15 cellular contexts compared by ENCODE assay signal in genomic region chr5:35698057-35698808, GRCh38.
"Had no signal": no experiment of that assay in that cellular context is flagged by ENCODE, and none has a peak within 500 bp of the region (broad histone marks: within the 10 kb centered on the region; RNA-seq: fewer than 3 reads in every experiment).

No MANE protein-coding gene starts in this region.

- H3K27me3 Mint-ChIP-seq: activated CD4-positive, alpha-beta memory T cell treated with anti-CD3 and anti-CD28 coated beads for 36 hours; activated CD4-positive, alpha-beta T cell treated with anti-CD3 and anti-CD28 coated beads for 36 hours; activated CD8-positive, alpha-beta memory T cell treated with anti-CD3 and anti-CD28 coated beads, Interleukin-2, amount 10 ng/mL, durations not matched to agents 7 days and 5 days; memory B cell; naive B cell; progenitor cell of endocrine pancreas; stimulated activated naive CD8-positive, alpha-beta T cell treated with anti-CD3 and anti-CD28 coated beads, Interleukin-15, Interleukin-2, amounts not matched to agents 100 ng/mL and 50 ng/mL, for 24 hours had no signal

- H3K27ac Mint-ChIP-seq: activated CD4-positive, alpha-beta memory T cell treated with anti-CD3 and anti-CD28 coated beads for 36 hours; activated CD4-positive, alpha-beta T cell treated with anti-CD3 and anti-CD28 coated beads for 36 hours; activated CD8-positive, alpha-beta memory T cell treated with anti-CD3 and anti-CD28 coated beads, Interleukin-2, amount 10 ng/mL, durations not matched to agents 7 days and 5 days; endodermal cell; memory B cell; progenitor cell of endocrine pancreas; stimulated activated naive CD8-positive, alpha-beta T cell treated with anti-CD3 and anti-CD28 coated beads, Interleukin-15, Interleukin-2, amounts not matched to agents 100 ng/mL and 50 ng/mL, for 24 hours; WTC11 had no signal

- H3K4me1 Mint-ChIP-seq: activated CD8-positive, alpha-beta memory T cell treated with anti-CD3 and anti-CD28 coated beads, Interleukin-2, amount 10 ng/mL, durations not matched to agents 7 days and 5 days; endodermal cell; memory B cell; WTC11 had no signal

- ATAC-seq: activated CD4-positive, alpha-beta T cell treated with anti-CD3 and anti-CD28 coated beads for 36 hours; activated CD8-positive, alpha-beta memory T cell treated with anti-CD3 and anti-CD28 coated beads, Interleukin-2, amount 10 ng/mL, durations not matched to agents 7 days and 5 days; body of pancreas; WTC11 had no signal

- H3K4me3 Mint-ChIP-seq: activated CD4-positive, alpha-beta memory T cell treated with anti-CD3 and anti-CD28 coated beads for 36 hours; activated CD4-positive, alpha-beta T cell treated with anti-CD3 and anti-CD28 coated beads for 36 hours; activated CD8-positive, alpha-beta memory T cell treated with anti-CD3 and anti-CD28 coated beads, Interleukin-2, amount 10 ng/mL, durations not matched to agents 7 days and 5 days; endodermal cell; memory B cell; naive B cell; neural crest cell; stimulated activated naive CD8-positive, alpha-beta T cell treated with anti-CD3 and anti-CD28 coated beads, Interleukin-15, Interleukin-2, amounts not matched to agents 100 ng/mL and 50 ng/mL, for 24 hours; WTC11 had no signal

- DNase-seq: activated CD4-positive, alpha-beta memory T cell treated with anti-CD3 and anti-CD28 coated beads for 36 hours; activated CD4-positive, alpha-beta T cell treated with anti-CD3 and anti-CD28 coated beads for 36 hours; activated CD8-positive, alpha-beta memory T cell treated with anti-CD3 and anti-CD28 coated beads, Interleukin-2, amount 10 ng/mL, durations not matched to agents 7 days and 5 days; body of pancreas; dorsolateral prefrontal cortex; endodermal cell; foreskin fibroblast; naive B cell; stimulated activated CD8-positive, alpha-beta memory T cell treated with anti-CD3 and anti-CD28 coated beads, Interleukin-4, amount 100 ng/mL, for 48 hours; trophoblast cell had no signal

- H3K9me3 Mint-ChIP-seq: activated CD4-positive, alpha-beta memory T cell treated with anti-CD3 and anti-CD28 coated beads for 36 hours; endodermal cell; memory B cell; naive B cell; neural crest cell; WTC11 had no signal

- H3K36me3 Mint-ChIP-seq: memory B cell, naive B cell, WTC11 had no signal
